ENCODE assay signal across 7 cellular contexts in the genomic region with DNA sequence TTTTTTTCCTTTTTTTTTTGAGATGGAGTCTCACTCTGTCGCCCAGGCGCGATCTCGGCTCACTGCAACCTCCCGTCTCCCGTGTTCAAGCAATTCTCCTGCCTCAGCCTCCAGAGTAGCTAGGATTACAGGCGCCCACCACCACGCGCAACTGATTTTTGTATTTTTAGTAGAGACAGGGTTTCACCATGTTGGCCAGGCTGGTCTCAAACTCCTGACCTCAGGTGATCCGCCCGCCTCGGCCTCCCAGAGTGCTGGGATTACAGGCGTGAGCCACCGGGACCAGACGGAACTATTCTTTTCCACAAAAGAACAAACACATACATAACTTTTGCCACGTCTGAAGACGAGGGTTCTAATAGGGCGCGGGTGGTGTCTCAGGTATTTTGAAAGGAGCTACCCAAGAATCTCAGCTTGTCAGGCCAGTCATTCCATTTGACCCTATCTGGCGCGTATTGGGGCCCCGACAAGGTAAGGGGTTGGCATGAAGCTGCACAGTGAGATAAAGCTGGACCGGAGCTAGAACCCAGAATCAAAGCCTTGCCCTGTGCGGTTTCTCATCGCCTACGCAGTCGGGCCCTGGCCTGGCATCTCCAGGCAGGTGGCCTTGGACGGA. TPM values are rescaled to one million over a fixed set of nuclear protein-coding genes. Genes with fewer than 3 reads are reported as not detected.
A peak's percentile ranks its signal among the peaks of the same experiment; 100 is the strongest.
DNase-seq lines count a peak whose midpoint lies in the region; ATAC-seq and TF ChIP-seq lines count a peak whose summit lies in the region.
"Not testable (repeated sequence)": the region's sequence is repeated elsewhere in the genome, so short reads cannot be mapped to it uniquely, and the experiment has no call there.

No MANE protein-coding gene starts in this region.

- H3K4me3 ChIP-seq in HUES6 (ENCODE audit: low read depth, low read length): peak overlapping the region; percentile 93
- H3K4me3 ChIP-seq in skeletal muscle cell (ENCODE audit: low read depth, low read length): peak overlapping the region; percentile 72

- peaks cover 28% of the 10 kb centered on the region for H3K36me3 Mint-ChIP-seq in WTC11
- peaks cover 39% of the 10 kb centered on the region for H3K36me3 Mint-ChIP-seq in MCF 10A (ENCODE audit: insufficient read depth, unreplicated experiment)

- not testable (repeated sequence) for TF ChIP-seq CTCF in WTC11 (IDR thresholded peaks at IDR 0.05); MCF 10A (IDR thresholded peaks at IDR 0.05; ENCODE audit: unreplicated experiment); foreskin keratinocyte (conservative IDR thresholded peaks at IDR 0.05)

- intact Hi-C loops in MCF 10A (cut with micrococcal nuclease): not testable (repeated sequence)

- H3K4me3 Mint-ChIP-seq in WTC11 (peak overlapping the region; percentile 67), MCF 10A (ENCODE audit: unreplicated experiment) (peak overlapping the region; percentile 75)

- not testable (repeated sequence) for H3K9me3 ChIP-seq in HUES6 (ENCODE audit: control insufficient read depth, insufficient read depth, low read depth, low read length)

- H3K9ac ChIP-seq in HUES6 (ENCODE audit: low read length): peak overlapping the region; percentile 88

- H3K4me1 Mint-ChIP-seq in WTC11 (peaks cover 15% of the 10 kb centered on the region), MCF 10A (ENCODE audit: insufficient read depth, unreplicated experiment) (peaks cover 11% of the 10 kb centered on the region)

- BruUV-seq in MCF 10A (replicated peaks; lab: Mats Ljungman, UMichigan): not testable (repeated sequence)

- POLR2A ChIA-PET in WTC11 (lab: Charles Lee): interaction anchor here (0.5 to 1.9 kb wide), 15 partner anchors 8 to 242 kb away, joined by 3 to 10 read pairs (median 4); a partner anchor contains a TSS
- POLR2A ChIA-PET in MCF 10A (lab: Yijun Ruan, JAX): interaction anchor here (0.6 to 5.0 kb wide), 26 partner anchors 8 to 304 kb away, joined by 3 to 57 read pairs (median 5); a partner anchor contains a TSS

- H3K27ac Mint-ChIP-seq in WTC11: not testable (repeated sequence)
- H3K27ac Mint-ChIP-seq in MCF 10A (ENCODE audit: low read depth, unreplicated experiment): peak overlapping the region; percentile 94

- H3K27me3 Mint-ChIP-seq in WTC11 (ENCODE audit: low read depth); MCF 10A (ENCODE audit: insufficient read depth, unreplicated experiment): not testable (repeated sequence)

- DNase-seq in WTC11 (ENCODE audit: low spot score); MCF 10A (ENCODE audit: unreplicated experiment); foreskin keratinocyte; skeletal muscle cell (ENCODE audit: low read depth): not testable (repeated sequence)
- DNase-seq in mesenteric fat pad (ENCODE audit: low spot score): peak; percentile 55

- H3K36me3 ChIP-seq in HUES6 (ENCODE audit: control insufficient read depth, insufficient read depth, low read length): peaks cover 27% of the 10 kb centered on the region

- not testable (repeated sequence) for H3K27me3 ChIP-seq in HUES6 (ENCODE audit: control insufficient read depth, insufficient read depth, low read length); foreskin keratinocyte

- H3K27ac ChIP-seq in HUES6 (ENCODE audit: low read depth, low read length) (peak overlapping the region; percentile 89), foreskin keratinocyte (peak overlapping the region; percentile 88)

- CTCF ChIA-PET in WTC11 (lab: Charles Lee) (interaction anchor here (1.0 to 3.3 kb wide), 21 partner anchors 7 to 510 kb away, joined by 3 to 39 read pairs (median 5); a partner anchor contains a TSS), MCF 10A (lab: Yijun Ruan, JAX) (interaction anchor here (0.6 to 7.2 kb wide), 16 partner anchors 8 to 795 kb away, joined by 3 to 44 read pairs (median 4); a partner anchor contains a TSS)

- not testable (repeated sequence) for H3K4me1 ChIP-seq in HUES6 (ENCODE audit: control insufficient read depth, insufficient read depth, low read length); foreskin keratinocyte

- peak; percentile 3 for ATAC-seq in GM18867 (IDR thresholded peaks at IDR 0.05; ENCODE audit: unreplicated experiment)
- ATAC-seq in WTC11: not testable (repeated sequence)
- peak; percentile 2 for ATAC-seq in foreskin keratinocyte

- H3K9me3 Mint-ChIP-seq in WTC11; MCF 10A (ENCODE audit: unreplicated experiment): not testable (repeated sequence)

TF ChIP-seq in WTC11, 78 proteins besides CTCF, POLR2A, EP300 and RAD21:
- TF ChIP-seq, protein P1, sequence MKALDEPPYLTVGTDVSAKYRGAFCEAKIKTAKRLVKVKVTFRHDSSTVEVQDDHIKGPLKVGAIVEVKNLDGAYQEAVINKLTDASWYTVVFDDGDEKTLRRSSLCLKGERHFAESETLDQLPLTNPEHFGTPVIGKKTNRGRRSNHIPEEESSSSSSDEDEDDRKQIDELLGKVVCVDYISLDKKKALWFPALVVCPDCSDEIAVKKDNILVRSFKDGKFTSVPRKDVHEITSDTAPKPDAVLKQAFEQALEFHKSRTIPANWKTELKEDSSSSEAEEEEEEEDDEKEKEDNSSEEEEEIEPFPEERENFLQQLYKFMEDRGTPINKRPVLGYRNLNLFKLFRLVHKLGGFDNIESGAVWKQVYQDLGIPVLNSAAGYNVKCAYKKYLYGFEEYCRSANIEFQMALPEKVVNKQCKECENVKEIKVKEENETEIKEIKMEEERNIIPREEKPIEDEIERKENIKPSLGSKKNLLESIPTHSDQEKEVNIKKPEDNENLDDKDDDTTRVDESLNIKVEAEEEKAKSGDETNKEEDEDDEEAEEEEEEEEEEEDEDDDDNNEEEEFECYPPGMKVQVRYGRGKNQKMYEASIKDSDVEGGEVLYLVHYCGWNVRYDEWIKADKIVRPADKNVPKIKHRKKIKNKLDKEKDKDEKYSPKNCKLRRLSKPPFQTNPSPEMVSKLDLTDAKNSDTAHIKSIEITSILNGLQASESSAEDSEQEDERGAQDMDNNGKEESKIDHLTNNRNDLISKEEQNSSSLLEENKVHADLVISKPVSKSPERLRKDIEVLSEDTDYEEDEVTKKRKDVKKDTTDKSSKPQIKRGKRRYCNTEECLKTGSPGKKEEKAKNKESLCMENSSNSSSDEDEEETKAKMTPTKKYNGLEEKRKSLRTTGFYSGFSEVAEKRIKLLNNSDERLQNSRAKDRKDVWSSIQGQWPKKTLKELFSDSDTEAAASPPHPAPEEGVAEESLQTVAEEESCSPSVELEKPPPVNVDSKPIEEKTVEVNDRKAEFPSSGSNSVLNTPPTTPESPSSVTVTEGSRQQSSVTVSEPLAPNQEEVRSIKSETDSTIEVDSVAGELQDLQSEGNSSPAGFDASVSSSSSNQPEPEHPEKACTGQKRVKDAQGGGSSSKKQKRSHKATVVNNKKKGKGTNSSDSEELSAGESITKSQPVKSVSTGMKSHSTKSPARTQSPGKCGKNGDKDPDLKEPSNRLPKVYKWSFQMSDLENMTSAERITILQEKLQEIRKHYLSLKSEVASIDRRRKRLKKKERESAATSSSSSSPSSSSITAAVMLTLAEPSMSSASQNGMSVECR (CRISPR knock-in tag; IDR thresholded peaks at IDR 0.05; ENCODE audit: borderline replicate concordance): 0 out of 2 replicates have a peak, but pooled peaks have one; percentile 2
TF ChIP-seq in WTC11: peak in this region for 1; not testable (repeated sequence) for 77.

RNA-seq across cellular contexts. Expression of a gene that starts 0.7 kb away (rescaled TPM):
- total RNA-seq in WTC11 (2021) (79.3 to 83.8 TPM (median 81.5 TPM) in 3 replicates), MCF 10A (2022) (88.1 and 91.3 TPM in 2 replicates), foreskin keratinocyte (39.2 and 44.1 TPM in 2 replicates), mesenteric fat pad (74.0 TPM)
- polyA plus RNA-seq in foreskin keratinocyte: 26.3 and 30.0 TPM in 2 replicates

RNA-seq across cellular contexts. Expression of a gene that starts 35.1 kb away (rescaled TPM):
- total RNA-seq in WTC11 (2021) (0.02 to 0.33 TPM in 2 of 3 replicates, not detected in the other), MCF 10A (2022) (0.07 TPM in 1 of 2 replicates, not detected in the other), foreskin keratinocyte (0.03 and 0.07 TPM in 2 replicates), mesenteric fat pad (6.4 TPM)
- polyA plus RNA-seq in foreskin keratinocyte: 0.01 and 0.02 TPM in 2 replicates

RNA-seq across cellular contexts. Expression of a gene that starts 44.7 kb away (rescaled TPM):
- total RNA-seq in WTC11 (2021) (105 to 108 TPM (median 108 TPM) in 3 replicates), MCF 10A (2022) (9.9 and 15.7 TPM in 2 replicates), foreskin keratinocyte (2.2 and 12.1 TPM in 2 replicates), mesenteric fat pad (43.8 TPM)
- 1.2 and 7.0 TPM in 2 replicates for polyA plus RNA-seq in foreskin keratinocyte

RNA-seq across cellular contexts. Expression of a gene that starts 46.0 kb away (rescaled TPM):
- total RNA-seq in WTC11 (2021) (17.0 to 22.6 TPM (median 20.5 TPM) in 3 replicates), MCF 10A (2022) (78.0 and 81.3 TPM in 2 replicates), foreskin keratinocyte (55.1 and 57.0 TPM in 2 replicates), mesenteric fat pad (79.4 TPM)
- polyA plus RNA-seq in foreskin keratinocyte: 19.8 and 23.4 TPM in 2 replicates
